14 cellular contexts compared by ENCODE assay signal in genomic region chr13:60427285-60427684, GRCh38. TPM values are rescaled to one million over a fixed set of nuclear protein-coding genes. Genes with fewer than 3 reads are reported as not detected.
DNase-seq lines count a peak whose midpoint lies in the region; ATAC-seq and TF ChIP-seq lines count a peak whose summit lies in the region.
"Had no signal": no experiment of that assay in that cellular context is flagged by ENCODE, and none has a peak within 500 bp of the region (broad histone marks: within the 10 kb centered on the region; RNA-seq: fewer than 3 reads in every experiment).

No MANE protein-coding gene starts in this region.

- H3K9me3 Mint-ChIP-seq in activated T-helper 17 cell treated with anti-CD3 and anti-CD28 coated beads, Interleukin-2, amount 50 U/mL, for 72 hours, result no peaks in the 10 kb centered on the region

- no peaks in the 10 kb centered on the region for H3K9me3 ChIP-seq in PC-9 (ENCODE audit: insufficient read depth, low read depth)
- H3K9me3 ChIP-seq: uterus had no signal

- peaks cover 13% of the 10 kb centered on the region for H3K4me1 Mint-ChIP-seq in activated T-helper 17 cell treated with anti-CD3 and anti-CD28 coated beads, Interleukin-2, amount 50 U/mL, for 72 hours
- H3K4me1 Mint-ChIP-seq: CD14-positive monocyte, nephron progenitor cell had no signal

- H3K4me1 ChIP-seq in PC-9 (replicated peaks; ENCODE audit: insufficient read depth), result no peaks in the 10 kb centered on the region
- H3K4me1 ChIP-seq: uterus had no signal

- intact Hi-C loops in PC-9 (cut with micrococcal nuclease; ENCODE audit: unreplicated experiment), result no loop called here

- H3K4me3 ChIP-seq in PC-9, result no peak overlapping the region
- H3K4me3 ChIP-seq: uterus had no signal

- no peak overlapping the region for H3K4me2 ChIP-seq in PC-9

- H3K79me2 ChIP-seq in PC-9 (ENCODE audit: low read depth), result no peaks in the 10 kb centered on the region

- TF ChIP-seq CTCF in PC-9 (conservative IDR thresholded peaks at IDR 0.05), result no peak

- H3K36me3 Mint-ChIP-seq in activated T-helper 17 cell treated with anti-CD3 and anti-CD28 coated beads, Interleukin-2, amount 50 U/mL, for 72 hours (ENCODE audit: low read depth), result no peaks in the 10 kb centered on the region

- no peaks in the 10 kb centered on the region for H3K36me3 ChIP-seq in PC-9 (ENCODE audit: low read depth)
- H3K36me3 ChIP-seq: uterus had no signal

- ATAC-seq in GM18502 (IDR thresholded peaks at IDR 0.05; ENCODE audit: poor library complexity, unreplicated experiment) (peak; percentile 58), GM19395 (IDR thresholded peaks at IDR 0.05; ENCODE audit: unreplicated experiment) (peak; percentile 56), HG02943 (IDR thresholded peaks at IDR 0.05; ENCODE audit: low read depth, unreplicated experiment) (peak; percentile 39)
- ATAC-seq in activated T-helper 17 cell treated with anti-CD3 and anti-CD28 coated beads, Interleukin-2, amount 50 U/mL, for 72 hours (replicated peaks), result peak; percentile 45

- H3F3A ChIP-seq in PC-9 (ENCODE audit: insufficient read depth, low read depth), result no peaks in the 10 kb centered on the region

- no peak overlapping the region for H3K27ac ChIP-seq in PC-9
- H3K27ac ChIP-seq: uterus had no signal

- CTCF ChIA-PET in PC-9 (lab: Charles Lee), result no interaction called here

- H3K27me3 ChIP-seq in PC-9 (ENCODE audit: insufficient read depth, low read depth), result no peaks in the 10 kb centered on the region
- H3K27me3 ChIP-seq: uterus had no signal

- POLR2A ChIA-PET in PC-9 (lab: Charles Lee; ENCODE audit: unreplicated experiment), result interaction anchor here (0.9 kb wide), 1 partner anchor 15 kb away, joined by 6 read pairs; no protein-coding TSS in a partner anchor

- H3K4me3 Mint-ChIP-seq in activated T-helper 17 cell treated with anti-CD3 and anti-CD28 coated beads, Interleukin-2, amount 50 U/mL, for 72 hours, result peak overlapping the region; percentile 67
- H3K4me3 Mint-ChIP-seq: CD14-positive monocyte, nephron progenitor cell had no signal

- no peak overlapping the region for H2AFZ ChIP-seq in PC-9

- no peaks in the 10 kb centered on the region for H3K27me3 Mint-ChIP-seq in activated T-helper 17 cell treated with anti-CD3 and anti-CD28 coated beads, Interleukin-2, amount 50 U/mL, for 72 hours

- DNase-seq in hepatic stellate cell (ENCODE audit: low spot score) (no peak), PC-9 (no peak), foreskin melanocyte (no peak)
- no peak for DNase-seq in stimulated activated CD4-positive, alpha-beta T cell treated with anti-CD3 and anti-CD28 coated beads, Interleukin-12 subunit alpha, Interleukin-12 subunit beta, amount 100 ng/mL, for 4 hours
- DNase-seq: HCEC 1CT, kidney glomerular epithelial cell, NCI-H1417 treated with DMSO at 0.1 percent for 48 hours, nephron progenitor cell, uterus had no signal

- H3K9me2 ChIP-seq in PC-9 (ENCODE audit: insufficient read depth), result no peaks in the 10 kb centered on the region

- BruUV-seq in PC-9 (replicated peaks; lab: Mats Ljungman, UMichigan), result no TSS peak

- H4K20me1 ChIP-seq in PC-9 (ENCODE audit: insufficient read depth), result no peaks in the 10 kb centered on the region

- peak overlapping the region; percentile 92 for H3K27ac Mint-ChIP-seq in activated T-helper 17 cell treated with anti-CD3 and anti-CD28 coated beads, Interleukin-2, amount 50 U/mL, for 72 hours
- H3K27ac Mint-ChIP-seq: CD14-positive monocyte, nephron progenitor cell had no signal

RNA-seq across cellular contexts. Expression of gene TDRD3, which starts 30.3 kb away (rescaled TPM):
- 10 to 100 TPM; 16.7 to 17.3 TPM for total RNA-seq in activated T-helper 17 cell treated with anti-CD3 and anti-CD28 coated beads, Interleukin-2, amount 50 U/mL, for 72 hours
- total RNA-seq in PC-9 (2021), result 13.9 and 17.3 TPM in 2 replicates
